ENCODE assay signal across 8 cellular contexts in the genomic region with DNA sequence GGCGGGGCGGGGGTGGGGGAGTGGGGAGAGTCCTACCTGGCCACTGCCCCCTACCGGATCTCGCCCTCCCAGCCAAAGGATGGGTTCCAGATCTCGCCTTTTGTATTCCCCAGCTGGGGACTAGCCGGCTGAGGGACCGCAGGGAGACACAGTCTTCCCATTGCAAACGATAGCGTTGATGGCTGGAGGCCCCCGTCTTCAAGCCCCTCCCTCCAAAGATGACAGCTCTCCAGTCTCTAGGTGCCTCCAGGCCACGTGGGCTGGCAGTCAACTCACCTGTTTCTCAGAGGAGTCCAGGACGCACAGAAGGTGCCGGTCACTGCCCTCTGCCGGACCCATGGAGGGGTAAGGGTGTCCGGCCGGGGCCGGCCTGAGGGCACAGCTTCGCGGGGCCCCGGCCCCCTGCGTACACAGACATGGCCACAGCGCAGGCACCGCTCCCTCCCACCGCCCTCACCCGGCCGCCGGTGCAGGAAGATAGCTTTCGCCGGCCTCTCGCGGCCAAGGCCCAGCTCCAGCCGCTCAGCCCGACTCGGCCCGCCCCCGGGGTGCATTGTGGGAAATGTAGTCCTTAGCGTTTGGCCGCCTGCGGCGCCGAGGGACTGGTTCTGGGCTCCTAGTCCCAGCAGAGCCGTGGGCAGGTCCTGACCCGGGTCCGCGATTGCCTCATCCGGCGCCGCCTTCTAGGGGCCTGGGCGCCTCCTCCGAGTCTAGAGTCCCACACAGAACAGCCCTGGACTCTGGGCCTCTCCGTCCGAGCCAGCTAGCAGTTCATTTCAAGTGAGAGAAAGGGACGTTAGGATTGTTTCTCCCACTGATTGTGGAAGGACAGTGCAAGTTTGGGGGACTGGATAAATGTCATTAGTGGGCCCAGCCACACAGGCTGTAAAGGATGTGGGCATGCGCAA. TPM values are rescaled to one million over a fixed set of nuclear protein-coding genes. Genes with fewer than 3 reads are reported as not detected.
DNase-seq lines count a peak whose midpoint lies in the region; ATAC-seq and TF ChIP-seq lines count a peak whose summit lies in the region.

A gene with protein sequence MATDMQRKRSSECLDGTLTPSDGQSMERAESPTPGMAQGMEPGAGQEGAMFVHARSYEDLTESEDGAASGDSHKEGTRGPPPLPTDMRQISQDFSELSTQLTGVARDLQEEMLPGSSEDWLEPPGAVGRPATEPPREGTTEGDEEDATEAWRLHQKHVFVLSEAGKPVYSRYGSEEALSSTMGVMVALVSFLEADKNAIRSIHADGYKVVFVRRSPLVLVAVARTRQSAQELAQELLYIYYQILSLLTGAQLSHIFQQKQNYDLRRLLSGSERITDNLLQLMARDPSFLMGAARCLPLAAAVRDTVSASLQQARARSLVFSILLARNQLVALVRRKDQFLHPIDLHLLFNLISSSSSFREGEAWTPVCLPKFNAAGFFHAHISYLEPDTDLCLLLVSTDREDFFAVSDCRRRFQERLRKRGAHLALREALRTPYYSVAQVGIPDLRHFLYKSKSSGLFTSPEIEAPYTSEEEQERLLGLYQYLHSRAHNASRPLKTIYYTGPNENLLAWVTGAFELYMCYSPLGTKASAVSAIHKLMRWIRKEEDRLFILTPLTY (minus strand): TSS at position 479 of the 908 bp plus-strand sequence. CDS start 16,465 bp downstream, outside the sequence.

- H3K27ac Mint-ChIP-seq in T-helper 17 cell = peak within 1 kb of the TSS; percentile 92

- H3K36me3 Mint-ChIP-seq in T-helper 17 cell (ENCODE audit: low read depth) = no peaks in the 10 kb centered on the region

- H3K9me3 ChIP-seq in T-helper 17 cell (ENCODE audit: control insufficient read depth, low read length, poor library complexity, severe bottlenecking) (no peaks in the 10 kb centered on the region), uterus (no peaks in the 10 kb centered on the region)

- peak; percentile 93 for DNase-seq in GM13976 (ENCODE audit: low spot score)
- DNase-seq in NCI-H146 (lab: John Stamatoyannopoulos, UW) = peak; percentile 85
- DNase-seq in T-helper 17 cell = peak; percentile 76 to 79 (median 78)
- DNase-seq in left ventricle myocardium superior = peak; percentile 98
- peak; percentile 55 for DNase-seq in pulmonary artery endothelial cell (ENCODE audit: low read depth, low spot score)
- DNase-seq in uterus = peak; percentile 95 to 99

- no peaks in the 10 kb centered on the region for H3K27me3 ChIP-seq in uterus

- TF ChIP-seq CTCF in GM13976 (IDR thresholded peaks at IDR 0.05; ENCODE audit: borderline replicate concordance, control extremely low read depth, extremely low read depth, insufficient read depth, missing control alignments) = peak; percentile 26
- peak in 3 of 4 experiments; percentile 28 to 51 (median 44) for TF ChIP-seq CTCF in uterus (IDR thresholded peaks at IDR 0.05)

- in situ Hi-C loops in GM13976 (cut with MboI; ENCODE audit: low sequenced_read_pairs, unreplicated experiment) = no loop called here

- intact Hi-C loops in left ventricle myocardium superior (cut with micrococcal nuclease) (no loop called here), uterus (cut with DNase I; ENCODE audit: low total_unique reads) (no loop called here)

- no peaks in the 10 kb centered on the region for H3K36me3 ChIP-seq in uterus

- H3K4me3 ChIP-seq in uterus = peak within 1 kb of the TSS; percentile 77

- H3K27me3 Mint-ChIP-seq in T-helper 17 cell = no peaks in the 10 kb centered on the region

- peak; percentile 21 to 64 for TF ChIP-seq POLR2A in uterus (IDR thresholded peaks at IDR 0.05)

- peaks cover 26% of the 10 kb centered on the region for H3K4me1 Mint-ChIP-seq in T-helper 17 cell

- peak within 1 kb of the TSS; percentile 84 for H3K4me3 Mint-ChIP-seq in T-helper 17 cell

- H3K27ac ChIP-seq in angular gyrus (ENCODE audit: low read depth, low read length) = peak within 1 kb of the TSS; percentile 95
- peak within 1 kb of the TSS; percentile 82 to 86 for H3K27ac ChIP-seq in uterus

- ATAC-seq in HG02763 (IDR thresholded peaks at IDR 0.05; ENCODE audit: unreplicated experiment) (peak; percentile 87), T-helper 17 cell (peak; percentile 97), left ventricle myocardium superior (peak; percentile 99)

- H3K4me1 ChIP-seq in uterus = no peaks in the 10 kb centered on the region

RNA-seq across cellular contexts. Expression of the gene that starts here (rescaled TPM):
- total RNA-seq in T-helper 17 cell (1 to 10 TPM; 2.3 to 4.6 TPM), left ventricle myocardium superior (8.1 TPM), pulmonary artery endothelial cell (15.4 and 27.8 TPM in 2 replicates), uterus (1 to 10 TPM; 1.0 to 9.3 (median 5.2) TPM)

Comparison
In these comparisons a context has a peak if more than half of its experiments do, and no peak if none do; other contexts are left out.
1. Peak in every context shown above with its lines: DNase-seq, ATAC-seq, H3K4me3 ChIP-seq and H3K27ac ChIP-seq.